Comparison of ENCODE assay signal across 8 cellular contexts in the genomic region with DNA sequence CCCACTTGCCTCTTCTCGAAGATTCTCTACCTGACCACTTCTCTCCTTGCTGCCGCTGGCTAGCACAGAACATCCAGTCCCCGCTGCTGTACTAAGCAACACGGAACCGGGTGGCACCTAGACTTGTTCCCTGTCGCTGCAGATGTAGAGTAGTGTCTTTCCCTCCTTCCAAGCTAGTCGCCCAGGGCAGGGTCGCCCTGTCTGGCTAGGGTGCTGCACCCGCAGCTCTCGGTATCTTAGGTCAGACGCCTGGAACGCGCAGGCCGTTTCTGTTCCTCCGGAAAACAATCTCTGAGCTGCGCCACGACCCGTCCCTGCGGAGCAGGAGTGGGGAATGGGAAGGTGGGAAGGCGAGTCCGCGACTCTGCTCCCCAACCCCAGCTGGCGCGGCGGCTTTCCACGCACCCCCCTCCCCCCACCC. TPM values are rescaled to one million over a fixed set of nuclear protein-coding genes. Genes with fewer than 3 reads are reported as not detected.
DNase-seq lines count a peak whose midpoint lies in the region; ATAC-seq and TF ChIP-seq lines count a peak whose summit lies in the region.

No MANE protein-coding gene starts in this region.

- ATAC-seq in foreskin keratinocyte = peak; percentile 3
- ATAC-seq in HG02571 (IDR thresholded peaks at IDR 0.05; ENCODE audit: unreplicated experiment) = no peak
- ATAC-seq in HG03159 (IDR thresholded peaks at IDR 0.05; ENCODE audit: unreplicated experiment) = no peak

- H3K9me3 Mint-ChIP-seq in activated naive CD4-positive, alpha-beta T cell treated with anti-CD3 and anti-CD28 coated beads, Interleukin-2, amount 50 U/mL, for 24 hours = no peaks in the 10 kb centered on the region
- no peaks in the 10 kb centered on the region for H3K9me3 Mint-ChIP-seq in progenitor cell of endocrine pancreas (ENCODE audit: low read depth)

- H3K27me3 Mint-ChIP-seq in activated naive CD4-positive, alpha-beta T cell treated with anti-CD3 and anti-CD28 coated beads, Interleukin-2, amount 50 U/mL, for 24 hours = no peaks in the 10 kb centered on the region
- peaks cover 8% of the 10 kb centered on the region for H3K27me3 Mint-ChIP-seq in progenitor cell of endocrine pancreas

- H3K27ac Mint-ChIP-seq in activated naive CD4-positive, alpha-beta T cell treated with anti-CD3 and anti-CD28 coated beads, Interleukin-2, amount 50 U/mL, for 24 hours = no peak overlapping the region
- H3K27ac Mint-ChIP-seq in progenitor cell of endocrine pancreas = peak overlapping the region; percentile 87

- H3K27me3 ChIP-seq in foreskin keratinocyte = no peaks in the 10 kb centered on the region

- H3K27ac ChIP-seq in foreskin keratinocyte = peak overlapping the region; percentile 86

- no peak for DNase-seq in activated naive CD4-positive, alpha-beta T cell treated with anti-CD3 and anti-CD28 coated beads, Interleukin-2, amount 50 U/mL, for 16 hours
- DNase-seq in activated CD4-positive, alpha-beta T cell treated with anti-CD3 and anti-CD28 coated beads, Interleukin-2, amount 50 U/mL, for 48 hours = peak; percentile 19 to 31
- DNase-seq in foreskin keratinocyte (no peak), progenitor cell of endocrine pancreas (ENCODE audit: low spot score, unreplicated experiment) (no peak), NCI-H69 (lab: John Stamatoyannopoulos, UW) (no peak)

- H3K4me3 Mint-ChIP-seq in activated naive CD4-positive, alpha-beta T cell treated with anti-CD3 and anti-CD28 coated beads, Interleukin-2, amount 50 U/mL, for 24 hours = peak overlapping the region; percentile 88
- peak overlapping the region; percentile 90 for H3K4me3 Mint-ChIP-seq in progenitor cell of endocrine pancreas (ENCODE audit: low read depth)

- H3K36me3 Mint-ChIP-seq in activated naive CD4-positive, alpha-beta T cell treated with anti-CD3 and anti-CD28 coated beads, Interleukin-2, amount 50 U/mL, for 24 hours = no peaks in the 10 kb centered on the region
- H3K36me3 Mint-ChIP-seq in progenitor cell of endocrine pancreas (ENCODE audit: insufficient read depth) = peaks cover 13% of the 10 kb centered on the region

- peaks cover 36% of the 10 kb centered on the region for H3K4me1 Mint-ChIP-seq in activated naive CD4-positive, alpha-beta T cell treated with anti-CD3 and anti-CD28 coated beads, Interleukin-2, amount 50 U/mL, for 24 hours
- H3K4me1 Mint-ChIP-seq in progenitor cell of endocrine pancreas (ENCODE audit: low read depth) = peaks cover 42% of the 10 kb centered on the region

- no peak for TF ChIP-seq CTCF in foreskin keratinocyte (conservative IDR thresholded peaks at IDR 0.05)
- no peak for TF ChIP-seq CTCF in progenitor cell of endocrine pancreas (IDR thresholded peaks at IDR 0.05; ENCODE audit: unreplicated experiment)

- H3K4me1 ChIP-seq in foreskin keratinocyte = peaks cover 4% of the 10 kb centered on the region

RNA-seq across cellular contexts. Expression of gene SNX33, which starts 0.8 kb away (rescaled TPM):
- total RNA-seq in foreskin keratinocyte (26.7 and 28.9 TPM in 2 replicates), progenitor cell of endocrine pancreas (24.5 and 29.3 TPM in 2 replicates)
- polyA plus RNA-seq in foreskin keratinocyte = 26.2 and 28.3 TPM in 2 replicates

RNA-seq across cellular contexts. Expression of gene IMP3, which starts 6.9 kb away (rescaled TPM):
- total RNA-seq in foreskin keratinocyte = 91.3 and 101 TPM in 2 replicates
- polyA plus RNA-seq in foreskin keratinocyte = 105 and 115 TPM in 2 replicates
- 53.7 and 54.0 TPM in 2 replicates for total RNA-seq in progenitor cell of endocrine pancreas

RNA-seq across cellular contexts. Expression of gene SNUPN, which starts 21.4 kb away (rescaled TPM):
- total RNA-seq in foreskin keratinocyte (21.5 and 22.0 TPM in 2 replicates), progenitor cell of endocrine pancreas (16.0 and 21.1 TPM in 2 replicates)
- 21.6 and 21.7 TPM in 2 replicates for polyA plus RNA-seq in foreskin keratinocyte

Comparison
In these comparisons a context has a peak if more than half of its experiments do, and no peak if none do; other contexts are left out.
1. DNase-seq: peak in activated CD4-positive, alpha-beta T cell treated with anti-CD3 and anti-CD28 coated beads, Interleukin-2, amount 50 U/mL, for 48 hours (2 of 2); none in activated naive CD4-positive, alpha-beta T cell treated with anti-CD3 and anti-CD28 coated beads, Interleukin-2, amount 50 U/mL, for 16 hours (single experiment), foreskin keratinocyte (0 of 2), progenitor cell of endocrine pancreas (single experiment) and NCI-H69 (single experiment).